In genomic region chr1:32900956-32901822, GRCh38 we compare ENCODE assay signal across 8 cellular contexts. TPM values are rescaled to one million over a fixed set of nuclear protein-coding genes. Genes with fewer than 3 reads are reported as not detected.
DNase-seq lines count a peak whose midpoint lies in the region; ATAC-seq and TF ChIP-seq lines count a peak whose summit lies in the region.

Gene TMEM54 (minus strand): TSS chr1:32901389. CDS start chr1:32901238, 151 bp downstream.

- DNase-seq in GM10266 (ENCODE audit: extremely low spot score) = peak; percentile 81
- peak; percentile 37 for DNase-seq in fibroblast of gingiva (ENCODE audit: low read depth)
- no peak for DNase-seq in naive thymus-derived CD8-positive, alpha-beta T cell
- no peak for DNase-seq in OCI-M2 (lab: John Stamatoyannopoulos, UW; ENCODE audit: unreplicated experiment)
- DNase-seq in NCI-H1092 treated with DMSO at 0.1 percent for 48 hours (lab: John Stamatoyannopoulos, UW) = no peak

- POLR2A ChIA-PET in naive thymus-derived CD8-positive, alpha-beta T cell (lab: Charles Lee) = no interaction called here

- peaks cover 5 to 11% (median 9%) of the 10 kb centered on the region in 4 donors for H3K4me1 Mint-ChIP-seq in naive thymus-derived CD8-positive, alpha-beta T cell

- peaks cover 0 to 8% (median 0%) of the 10 kb centered on the region in 3 donors for H3K36me3 Mint-ChIP-seq in naive thymus-derived CD8-positive, alpha-beta T cell

- ATAC-seq in SK-N-SH treated with all-trans-retinoic acid at 6 μM for 48 hours (peak; percentile 56), HG02870 (IDR thresholded peaks at IDR 0.05; ENCODE audit: unreplicated experiment) (no peak)
- ATAC-seq in naive thymus-derived CD8-positive, alpha-beta T cell = peak; percentile 72 to 77

- peak within 1 kb of the TSS in 3 of 10 donors; percentile 25 to 69 (median 52) for H3K27ac Mint-ChIP-seq in naive thymus-derived CD8-positive, alpha-beta T cell

- TF ChIP-seq CTCF in 22Rv1 (IDR thresholded peaks at IDR 0.05) (peak; percentile 22), GM10266 (IDR thresholded peaks at IDR 0.05; ENCODE audit: control insufficient read depth, insufficient read depth, low read depth, missing control alignments) (no peak)

- H3K27ac ChIP-seq in 22Rv1 = peak within 1 kb of the TSS; percentile 89

- H3K4me3 Mint-ChIP-seq in naive thymus-derived CD8-positive, alpha-beta T cell = peak within 1 kb of the TSS; percentile 73 to 84 (median 80)

- H3K9me3 Mint-ChIP-seq in naive thymus-derived CD8-positive, alpha-beta T cell = no peaks in the 10 kb centered on the region

- peaks cover 18 to 66% (median 52%) of the 10 kb centered on the region in 5 donors for H3K27me3 Mint-ChIP-seq in naive thymus-derived CD8-positive, alpha-beta T cell

TF ChIP-seq in SK-N-SH treated with all-trans-retinoic acid at 6 μM for 48 hours, 23 proteins besides CTCF, POLR2A, EP300 and RAD21:
- TF ChIP-seq ZFP30 (CRISPR knock-in tag; IDR thresholded peaks at IDR 0.05) (no peak), GLIS3 (CRISPR knock-in tag; IDR thresholded peaks at IDR 0.05) (no peak), TOX (CRISPR knock-in tag; IDR thresholded peaks at IDR 0.05; ENCODE audit: borderline replicate concordance) (no peak), OSR1 (CRISPR knock-in tag; IDR thresholded peaks at IDR 0.05) (no peak), POU6F1 (CRISPR knock-in tag; IDR thresholded peaks at IDR 0.05; ENCODE audit: borderline replicate concordance, low read depth) (no peak), ZNF565 (CRISPR knock-in tag; conservative IDR thresholded peaks at IDR 0.05; ENCODE audit: low read depth) (no peak), RARB (CRISPR knock-in tag; IDR thresholded peaks at IDR 0.05) (no peak), BACH2 (CRISPR knock-in tag; IDR thresholded peaks at IDR 0.05; ENCODE audit: borderline replicate concordance) (no peak), TSHZ2 (CRISPR knock-in tag; IDR thresholded peaks at IDR 0.05) (no peak), PPARA (CRISPR knock-in tag; IDR thresholded peaks at IDR 0.05; ENCODE audit: borderline replicate concordance) (no peak), ISL1 (CRISPR knock-in tag; IDR thresholded peaks at IDR 0.05) (no peak), ARNTL (CRISPR knock-in tag; IDR thresholded peaks at IDR 0.05; ENCODE audit: borderline replicate concordance, low read depth) (no peak), SNAI2 (CRISPR knock-in tag; IDR thresholded peaks at IDR 0.05) (no peak), ESRRG (CRISPR knock-in tag; IDR thresholded peaks at IDR 0.05) (no peak)

RNA-seq across cellular contexts. Expression of gene TMEM54, which starts in this region (rescaled TPM):
- not detected for total RNA-seq in naive thymus-derived CD8-positive, alpha-beta T cell
- polyA plus RNA-seq in naive thymus-derived CD8-positive, alpha-beta T cell = not detected

Comparison
In these comparisons a context has a peak if more than half of its experiments do, and no peak if none do; other contexts are left out.
1. Peak in ATAC-seq in naive thymus-derived CD8-positive, alpha-beta T cell; RNA of the gene not detected or under 1 TPM.
2. DNase-seq: peak in GM10266 (single experiment) and fibroblast of gingiva (single experiment); none in naive thymus-derived CD8-positive, alpha-beta T cell (0 of 10), OCI-M2 (single experiment) and NCI-H1092 treated with DMSO at 0.1 percent for 48 hours (single experiment).